In genomic region chr12:124912529-124913287, GRCh38 we compare ENCODE assay signal across 8 cellular contexts. TPM values are rescaled to one million over a fixed set of nuclear protein-coding genes. Genes with fewer than 3 reads are reported as not detected.
DNase-seq lines count a peak whose midpoint lies in the region; ATAC-seq and TF ChIP-seq lines count a peak whose summit lies in the region.
"Not testable (repeated sequence)": the region's sequence is repeated elsewhere in the genome, so short reads cannot be mapped to it uniquely, and the experiment has no call there.

No MANE protein-coding gene starts in this region.

- peak overlapping the region; percentile 99 for H3K27ac Mint-ChIP-seq in CD4-positive, alpha-beta T cell
- peak overlapping the region; percentile 99 for H3K27ac Mint-ChIP-seq in activated CD4-positive, alpha-beta memory T cell treated with anti-CD3 and anti-CD28 coated beads, Interleukin-2, amount 10 ng/mL, durations not matched to agents 7 days and 5 days
- peak overlapping the region in 4 of 5 experiments; percentile 54 to 100 (median 100) for H3K27ac Mint-ChIP-seq in brain

- TF ChIP-seq POLR2A in right lobe of liver (IDR thresholded peaks at IDR 0.05); suprapubic skin (IDR thresholded peaks at IDR 0.05): not testable (repeated sequence)

- H3K4me1 ChIP-seq in Loucy (ENCODE audit: insufficient read depth, low read length, poor library complexity, severe bottlenecking) (peaks cover 34% of the 10 kb centered on the region), right lobe of liver (peaks cover 3 to 35% (median 9%) of the 10 kb centered on the region in 4 donors), osteoblast (ENCODE audit: insufficient read depth, low read length) (peaks cover 48% of the 10 kb centered on the region), suprapubic skin (peaks cover 53% of the 10 kb centered on the region)
- not testable (repeated sequence) for H3K4me1 ChIP-seq in esophagus (ENCODE audit: control insufficient read depth in 2 of 2, insufficient read depth in 2 of 2, low read length in 1 of 2)

- H3K4me2 ChIP-seq in Loucy (ENCODE audit: low read depth, low read length, poor library complexity, severe bottlenecking), result peak overlapping the region; percentile 87
- peak overlapping the region; percentile 91 for H3K4me2 ChIP-seq in osteoblast (ENCODE audit: insufficient read depth, low read length)

- not testable (repeated sequence) for DNase-seq in CD4-positive, alpha-beta T cell; activated CD4-positive, alpha-beta memory T cell treated with anti-CD3 and anti-CD28 coated beads, Interleukin-2, amount 10 ng/mL, durations not matched to agents 7 days and 5 days; right lobe of liver; osteoblast (ENCODE audit: insufficient read length, low spot score, missing footprints); suprapubic skin (ENCODE audit: low spot score in 2 of 2)

- intact Hi-C loops in CD4-positive, alpha-beta T cell (cut with DNase I, micrococcal nuclease); right lobe of liver (cut with DNase I): not testable (repeated sequence)

- H3K79me2 ChIP-seq in Loucy (ENCODE audit: insufficient read depth, low read length), result peaks cover 54% of the 10 kb centered on the region
- peaks cover 51% of the 10 kb centered on the region for H3K79me2 ChIP-seq in osteoblast (ENCODE audit: insufficient read depth, low read length)

- H3K9me3 Mint-ChIP-seq in CD4-positive, alpha-beta T cell; activated CD4-positive, alpha-beta memory T cell treated with anti-CD3 and anti-CD28 coated beads, Interleukin-2, amount 10 ng/mL, durations not matched to agents 7 days and 5 days: not testable (repeated sequence)
- peaks cover 23 to 39% (median 34%) of the 10 kb centered on the region in 5 experiments for H3K9me3 Mint-ChIP-seq in brain

- H3K36me3 ChIP-seq in Loucy (ENCODE audit: insufficient read depth, low read length), result peaks cover 29% of the 10 kb centered on the region; the same call in 1 of the 2 replicates
- H3K36me3 ChIP-seq in esophagus (ENCODE audit: control insufficient read depth in 2 of 2, insufficient read depth in 2 of 2, low read length in 1 of 2), result not testable (repeated sequence)
- H3K36me3 ChIP-seq in right lobe of liver, result peaks cover 0 to 24% (median 11%) of the 10 kb centered on the region in 4 donors
- H3K36me3 ChIP-seq in osteoblast (ENCODE audit: insufficient read depth, low read length), result peaks cover 22% of the 10 kb centered on the region
- peaks cover 23% of the 10 kb centered on the region for H3K36me3 ChIP-seq in suprapubic skin

- POLR2A ChIA-PET in CD4-positive, alpha-beta T cell (lab: Charles Lee), result interaction anchor here (2.5 to 12.5 kb wide), 2 partner anchors 11 to 25 kb away, joined by 26 to 538 read pairs; no protein-coding TSS in a partner anchor
- POLR2A ChIA-PET in activated CD4-positive, alpha-beta memory T cell treated with anti-CD3 and anti-CD28 coated beads, Interleukin-2, amount 10 ng/mL, durations not matched to agents 7 days and 5 days (lab: Charles Lee), result interaction anchor here (2.0 to 11.2 kb wide), 4 partner anchors 11 to 81 kb away, joined by 6 to 462 read pairs (median 81); partner anchors contain the start of gene BRI3BP

- 37 to 50% methylated on average over 16 to 18 of the region's 21 CpGs for WGBS in esophagus, 2 donors
- WGBS in right lobe of liver (ENCODE audit: insufficient coverage, low coverage, low lambda C conversion rate, missing lambda C conversion rate), result 12% methylated on average over 9 of the region's 21 CpGs
- 37% methylated on average over 11 of the region's 21 CpGs for WGBS in suprapubic skin

- H3K4me3 ChIP-seq in Loucy (ENCODE audit: low read length, poor library complexity, severe bottlenecking) (peak overlapping the region; percentile 96), esophagus (ENCODE audit: low read depth in 1 of 2, low read length in 2 of 2) (peak overlapping the region; percentile 80 to 94), right lobe of liver (peak overlapping the region; percentile 55 to 91 (median 79)), osteoblast (ENCODE audit: insufficient read depth, low read length) (peak overlapping the region; percentile 99), suprapubic skin (peak overlapping the region; percentile 88)

- not testable (repeated sequence) for H3K9ac ChIP-seq in Loucy (ENCODE audit: low read depth, low read length, poor library complexity, severe bottlenecking)

- peaks cover 55% of the 10 kb centered on the region for H3K36me3 Mint-ChIP-seq in CD4-positive, alpha-beta T cell (ENCODE audit: low read depth)
- peaks cover 46% of the 10 kb centered on the region for H3K36me3 Mint-ChIP-seq in activated CD4-positive, alpha-beta memory T cell treated with anti-CD3 and anti-CD28 coated beads, Interleukin-2, amount 10 ng/mL, durations not matched to agents 7 days and 5 days (ENCODE audit: low read depth)
- peaks cover 47% of the 10 kb centered on the region for H3K36me3 Mint-ChIP-seq in brain

- H3K4me3 Mint-ChIP-seq in CD4-positive, alpha-beta T cell, result peak overlapping the region; percentile 99
- H3K4me3 Mint-ChIP-seq in activated CD4-positive, alpha-beta memory T cell treated with anti-CD3 and anti-CD28 coated beads, Interleukin-2, amount 10 ng/mL, durations not matched to agents 7 days and 5 days, result peak overlapping the region; percentile 100
- H3K4me3 Mint-ChIP-seq in brain, result peak overlapping the region; percentile 97 to 100 (median 99)

- peaks cover 11% of the 10 kb centered on the region for H3K27me3 Mint-ChIP-seq in CD4-positive, alpha-beta T cell
- H3K27me3 Mint-ChIP-seq in activated CD4-positive, alpha-beta memory T cell treated with anti-CD3 and anti-CD28 coated beads, Interleukin-2, amount 10 ng/mL, durations not matched to agents 7 days and 5 days, result not testable (repeated sequence)
- H3K27me3 Mint-ChIP-seq in brain, result peaks cover 31% of the 10 kb centered on the region

- H3K27me3 ChIP-seq in CD4-positive, alpha-beta T cell (ENCODE audit: control insufficient read depth, insufficient read depth, low read length); Loucy (ENCODE audit: insufficient read depth, low read length, poor library complexity, severe bottlenecking); esophagus (ENCODE audit: control insufficient read depth in 1 of 2, insufficient read depth in 2 of 2, low read length in 2 of 2); right lobe of liver; suprapubic skin: not testable (repeated sequence)
- H3K27me3 ChIP-seq in osteoblast (ENCODE audit: insufficient read depth, low read length), result peaks cover 12% of the 10 kb centered on the region

- TF ChIP-seq EP300 in suprapubic skin (IDR thresholded peaks at IDR 0.05), result not testable (repeated sequence)

- H3K9me2 ChIP-seq in Loucy (replicated peaks; ENCODE audit: low read depth, low read length), result not testable (repeated sequence)

- not testable (repeated sequence) for ATAC-seq in CD4-positive, alpha-beta T cell (ENCODE audit: poor library complexity); right lobe of liver

- CTCF ChIA-PET in CD4-positive, alpha-beta T cell (lab: Charles Lee), result interaction anchor here (0.9 to 8.5 kb wide), 3 partner anchors 9 to 27 kb away, joined by 3 to 120 read pairs (median 4); no protein-coding TSS in a partner anchor
- CTCF ChIA-PET in activated CD4-positive, alpha-beta memory T cell treated with anti-CD3 and anti-CD28 coated beads, Interleukin-2, amount 10 ng/mL, durations not matched to agents 7 days and 5 days (lab: Charles Lee), result interaction anchor here (12.2 kb wide), 1 partner anchor 25 kb away, joined by 286 read pairs; no protein-coding TSS in a partner anchor

- H4K20me1 ChIP-seq in Loucy (ENCODE audit: insufficient read depth, low read length, poor library complexity, severe bottlenecking), result peaks cover 32% of the 10 kb centered on the region
- H4K20me1 ChIP-seq in osteoblast (ENCODE audit: insufficient read depth, low read length), result peaks cover 48% of the 10 kb centered on the region

- H3K27ac ChIP-seq in CD4-positive, alpha-beta T cell (ENCODE audit: low read depth, low read length); osteoblast (ENCODE audit: low read depth, low read length); suprapubic skin: not testable (repeated sequence)
- peak overlapping the region; percentile 34 to 60 for H3K27ac ChIP-seq in esophagus (ENCODE audit: low read depth in 2 of 2, low read length in 1 of 2)
- H3K27ac ChIP-seq in right lobe of liver, result peak overlapping the region; percentile 100

- TF ChIP-seq CTCF in CD4-positive, alpha-beta T cell (IDR thresholded peaks at IDR 0.05); Loucy (conservative IDR thresholded peaks at IDR 0.05; ENCODE audit: low read length); brain (conservative IDR thresholded peaks at IDR 0.05); right lobe of liver (IDR thresholded peaks at IDR 0.05); osteoblast (IDR thresholded peaks at IDR 0.05; ENCODE audit: extremely low read depth, low read depth, low read length); suprapubic skin (IDR thresholded peaks at IDR 0.05): not testable (repeated sequence)

- H3K9me3 ChIP-seq in CD4-positive, alpha-beta T cell (ENCODE audit: control insufficient read depth, low read length); Loucy (ENCODE audit: insufficient read depth, low read depth, low read length); esophagus (ENCODE audit: control insufficient read depth in 2 of 2, insufficient read depth in 1 of 2, low read depth in 1 of 2, low read length in 1 of 2); right lobe of liver; osteoblast (ENCODE audit: low read depth, low read length); suprapubic skin: not testable (repeated sequence)

- H3K4me1 Mint-ChIP-seq in CD4-positive, alpha-beta T cell (ENCODE audit: low read depth), result peaks cover 69% of the 10 kb centered on the region
- H3K4me1 Mint-ChIP-seq in activated CD4-positive, alpha-beta memory T cell treated with anti-CD3 and anti-CD28 coated beads, Interleukin-2, amount 10 ng/mL, durations not matched to agents 7 days and 5 days, result peaks cover 66% of the 10 kb centered on the region
- H3K4me1 Mint-ChIP-seq in brain, result peaks cover 82% of the 10 kb centered on the region

- peaks cover 15% of the 10 kb centered on the region; the same call in 1 of the 2 replicates for H3F3A ChIP-seq in Loucy (ENCODE audit: low read depth)

- not testable (repeated sequence) for H2AFZ ChIP-seq in Loucy (ENCODE audit: low read length); osteoblast (ENCODE audit: low read length)

RNA-seq across cellular contexts. Expression of gene UBC, which starts 1.7 kb away (rescaled TPM):
- total RNA-seq in CD4-positive, alpha-beta T cell, result 1,000 to 10,000 TPM; 1,389 to 1,410 TPM
- 1,000 to 10,000 TPM; 1,545 to 1,580 TPM for total RNA-seq in activated CD4-positive, alpha-beta memory T cell treated with anti-CD3 and anti-CD28 coated beads, Interleukin-2, amount 10 ng/mL, durations not matched to agents 7 days and 5 days
- polyA plus RNA-seq in brain (ENCODE audit: insufficient read depth, low read depth, low replicate concordance) (912 TPM), esophagus (1,000 to 10,000 TPM; 1,354 to 1,419 TPM)
- total RNA-seq in right lobe of liver (1,000 to 10,000 TPM in 1 of 6 experiments, 100 to 1,000 TPM in 5; 390 to 1,023 (median 604) TPM), osteoblast (1,904 and 1,975 TPM in 2 replicates), suprapubic skin (1,000 to 10,000 TPM; 1,287 to 1,717 (median 1,373) TPM)

RNA-seq across cellular contexts. Expression of gene SCARB1, which starts 49.0 kb away (rescaled TPM):
- 1 to 10 TPM; 2.3 to 3.7 TPM for total RNA-seq in CD4-positive, alpha-beta T cell
- 1 to 10 TPM; 4.3 to 5.8 TPM for total RNA-seq in activated CD4-positive, alpha-beta memory T cell treated with anti-CD3 and anti-CD28 coated beads, Interleukin-2, amount 10 ng/mL, durations not matched to agents 7 days and 5 days
- 44.7 TPM for polyA plus RNA-seq in brain (ENCODE audit: insufficient read depth, low read depth, low replicate concordance)
- 1 to 10 TPM; 7.4 to 8.6 TPM for polyA plus RNA-seq in esophagus
- total RNA-seq in right lobe of liver, result 100 to 1,000 TPM; 128 to 359 (median 214) TPM
- 9.4 and 10.9 TPM in 2 replicates for total RNA-seq in osteoblast
- 10 to 100 TPM; 25.6 to 38.1 (median 29.0) TPM for total RNA-seq in suprapubic skin
